Comparison of ENCODE assay signal across 11 cellular contexts in genomic region chr18:9792565-9793226, GRCh38.
DNase-seq lines count a peak whose midpoint lies in the region; ATAC-seq and TF ChIP-seq lines count a peak whose summit lies in the region.
"Had no signal": no experiment of that assay in that cellular context is flagged by ENCODE, and none has a peak within 500 bp of the region (broad histone marks: within the 10 kb centered on the region; RNA-seq: fewer than 3 reads in every experiment).

No MANE protein-coding gene starts in this region.

- peak; percentile 62 for TF ChIP-seq CTCF in BE2C (IDR thresholded peaks at IDR 0.05; ENCODE audit: low read depth, low read length)

- WGBS in mesendoderm (ENCODE audit: extremely low coverage, insufficient coverage, low lambda C conversion rate) = no CpG with 5 or more reads among the region's 3 CpGs

- H2AK5ac ChIP-seq in mesendoderm (ENCODE audit: low read length) = no peak overlapping the region

- no peak overlapping the region for H2BK15ac ChIP-seq in mesendoderm (replicated peaks; ENCODE audit: low read depth)

- no peak overlapping the region for H4K5ac ChIP-seq in mesendoderm (ENCODE audit: low read length)

- peaks cover 0 to 1% of the 10 kb centered on the region in 2 donors for H3K9me3 Mint-ChIP-seq in activated T-cell treated with anti-CD3 and anti-CD28 coated beads, Interleukin-2, amount 50 U/mL, for 72 hours

- no peak overlapping the region for H3K23ac ChIP-seq in mesendoderm (ENCODE audit: low read length)

- H3K4me1 Mint-ChIP-seq in activated T-cell treated with anti-CD3 and anti-CD28 coated beads, Interleukin-2, amount 50 U/mL, for 72 hours (ENCODE audit: low read depth) = no peaks in the 10 kb centered on the region

- H3K4me2 ChIP-seq in mesendoderm (ENCODE audit: low read length) = no peak overlapping the region

- H3K27ac ChIP-seq in mesendoderm (ENCODE audit: low read depth, low read length) = no peak overlapping the region
- H3K27ac ChIP-seq: GM23248, VCaP had no signal

- POLR2A ChIA-PET in HEK293T (lab: Yijun Ruan, JAX) = no interaction called here

- peaks cover 0 to 4% of the 10 kb centered on the region in 2 donors for H3K36me3 Mint-ChIP-seq in activated T-cell treated with anti-CD3 and anti-CD28 coated beads, Interleukin-2, amount 50 U/mL, for 72 hours (ENCODE audit: insufficient read depth in 2 of 2)

- no peaks in the 10 kb centered on the region for H3K79me1 ChIP-seq in mesendoderm (ENCODE audit: low read length)

- H3K4ac ChIP-seq in mesendoderm (ENCODE audit: low read depth, low read length) = no peak overlapping the region

- H3K36me3 ChIP-seq in BE2C (no peaks in the 10 kb centered on the region), mesendoderm (ENCODE audit: control insufficient read depth, insufficient read depth, low read length) (no peaks in the 10 kb centered on the region)

- CTCF ChIA-PET in HEK293T (lab: Yijun Ruan, JAX) = no interaction called here

- no peak overlapping the region for H3K18ac ChIP-seq in mesendoderm (ENCODE audit: low read length)

- H3K4me3 Mint-ChIP-seq in activated T-cell treated with anti-CD3 and anti-CD28 coated beads, Interleukin-2, amount 50 U/mL, for 72 hours = no peak overlapping the region

- peak; percentile 51 to 54 for ATAC-seq in activated T-cell treated with anti-CD3 and anti-CD28 coated beads, Interleukin-2, amount 50 U/mL, for 72 hours (replicated peaks in 1 of 2)
- ATAC-seq in HG03175 (IDR thresholded peaks at IDR 0.05; ENCODE audit: unreplicated experiment) = no peak
- no peak for ATAC-seq in GM21528 (IDR thresholded peaks at IDR 0.05; ENCODE audit: low FRiP score, unreplicated experiment)
- ATAC-seq: left colon had no signal

- no peak overlapping the region for H2BK120ac ChIP-seq in mesendoderm (ENCODE audit: low read depth, low read length)

- DNase-seq in BE2C (peak; percentile 28), HEK293T (ENCODE audit: extremely low spot score) (peak; percentile 28), mesendoderm (peak; percentile 71), NK-92 (lab: John Stamatoyannopoulos, UW; ENCODE audit: unreplicated experiment) (no peak), HuH-7.5 (ENCODE audit: low spot score) (no peak)
- peak; percentile 48 to 52 for DNase-seq in activated T-cell treated with anti-CD3 and anti-CD28 coated beads, Interleukin-2, amount 50 U/mL, for 72 hours
- DNase-seq: GM23248 had no signal

- H3K56ac ChIP-seq in mesendoderm (ENCODE audit: low read length) = no peak overlapping the region

- peaks cover 7% of the 10 kb centered on the region for H3K27me3 Mint-ChIP-seq in activated T-cell treated with anti-CD3 and anti-CD28 coated beads, Interleukin-2, amount 50 U/mL, for 72 hours (ENCODE audit: low read depth)

- H3K9ac ChIP-seq in mesendoderm (ENCODE audit: low read length) = no peak overlapping the region
- H3K9ac ChIP-seq: GM23248 had no signal

- H3K4me1 ChIP-seq in BE2C = no peaks in the 10 kb centered on the region
- H3K4me1 ChIP-seq in mesendoderm (ENCODE audit: control insufficient read depth, low read depth, low read length) = no peaks in the 10 kb centered on the region

- no peaks in the 10 kb centered on the region for H3K27me3 ChIP-seq in BE2C
- no peaks in the 10 kb centered on the region for H3K27me3 ChIP-seq in mesendoderm (ENCODE audit: insufficient read depth, low read length, poor library complexity)

- H3K27ac Mint-ChIP-seq in activated T-cell treated with anti-CD3 and anti-CD28 coated beads, Interleukin-2, amount 50 U/mL, for 72 hours = no peak overlapping the region

- no peak overlapping the region for H4K8ac ChIP-seq in mesendoderm (ENCODE audit: low read depth, low read length)

- no peaks in the 10 kb centered on the region for H3K9me3 ChIP-seq in BE2C

- H3K4me3 ChIP-seq in BE2C (ENCODE audit: low read depth, low read length) = no peak overlapping the region
- no peak overlapping the region for H3K4me3 ChIP-seq in mesendoderm (ENCODE audit: low read length)
- H3K4me3 ChIP-seq: GM23248 had no signal

- no peak overlapping the region for H2BK5ac ChIP-seq in mesendoderm (ENCODE audit: low read length)

- no peaks in the 10 kb centered on the region for H3K79me2 ChIP-seq in mesendoderm (ENCODE audit: control insufficient read depth, insufficient read depth, low read length)

TF ChIP-seq in HEK293T, 16 proteins besides CTCF, POLR2A, EP300 and RAD21:
- TF ChIP-seq FOXA1 (IDR thresholded peaks at IDR 0.05) (no peak), FOXK2 (IDR thresholded peaks at IDR 0.05) (no peak), TARDBP (IDR thresholded peaks at IDR 0.05) (no peak), FOXM1 (IDR thresholded peaks at IDR 0.05; ENCODE audit: borderline replicate concordance) (no peak), SP1 (IDR thresholded peaks at IDR 0.05) (no peak), SUZ12 (IDR thresholded peaks at IDR 0.05) (no peak), HDGF (IDR thresholded peaks at IDR 0.05; ENCODE audit: borderline replicate concordance) (no peak), ZNF384 (IDR thresholded peaks at IDR 0.05) (no peak), ARNT (IDR thresholded peaks at IDR 0.05) (no peak), CTBP1 (IDR thresholded peaks at IDR 0.05; ENCODE audit: borderline replicate concordance) (no peak), LEF1 (IDR thresholded peaks at IDR 0.05; ENCODE audit: borderline replicate concordance) (no peak), BHLHE40 (IDR thresholded peaks at IDR 0.05; ENCODE audit: borderline replicate concordance) (no peak), NFRKB (IDR thresholded peaks at IDR 0.05) (no peak), L3MBTL2 (conservative IDR thresholded peaks at IDR 0.05) (no peak), ELF4 (IDR thresholded peaks at IDR 0.05) (no peak)
- TF ChIP-seq, protein P1, sequence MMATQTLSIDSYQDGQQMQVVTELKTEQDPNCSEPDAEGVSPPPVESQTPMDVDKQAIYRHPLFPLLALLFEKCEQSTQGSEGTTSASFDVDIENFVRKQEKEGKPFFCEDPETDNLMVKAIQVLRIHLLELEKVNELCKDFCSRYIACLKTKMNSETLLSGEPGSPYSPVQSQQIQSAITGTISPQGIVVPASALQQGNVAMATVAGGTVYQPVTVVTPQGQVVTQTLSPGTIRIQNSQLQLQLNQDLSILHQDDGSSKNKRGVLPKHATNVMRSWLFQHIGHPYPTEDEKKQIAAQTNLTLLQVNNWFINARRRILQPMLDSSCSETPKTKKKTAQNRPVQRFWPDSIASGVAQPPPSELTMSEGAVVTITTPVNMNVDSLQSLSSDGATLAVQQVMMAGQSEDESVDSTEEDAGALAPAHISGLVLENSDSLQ (IDR thresholded peaks at IDR 0.05) = no peak

Comparison
In these comparisons a context has a peak if more than half of its experiments do, and no peak if none do; other contexts are left out.
1. DNase-seq: peak in BE2C (single experiment), HEK293T (single experiment), activated T-cell treated with anti-CD3 and anti-CD28 coated beads, Interleukin-2, amount 50 U/mL, for 72 hours (2 of 2) and mesendoderm (single experiment); none in NK-92 (single experiment) and HuH-7.5 (single experiment).
2. ATAC-seq: peak in activated T-cell treated with anti-CD3 and anti-CD28 coated beads, Interleukin-2, amount 50 U/mL, for 72 hours (2 of 2); none in HG03175 (single experiment) and GM21528 (single experiment).